ENCODE assay signal across 8 cellular contexts in the genomic region with DNA sequence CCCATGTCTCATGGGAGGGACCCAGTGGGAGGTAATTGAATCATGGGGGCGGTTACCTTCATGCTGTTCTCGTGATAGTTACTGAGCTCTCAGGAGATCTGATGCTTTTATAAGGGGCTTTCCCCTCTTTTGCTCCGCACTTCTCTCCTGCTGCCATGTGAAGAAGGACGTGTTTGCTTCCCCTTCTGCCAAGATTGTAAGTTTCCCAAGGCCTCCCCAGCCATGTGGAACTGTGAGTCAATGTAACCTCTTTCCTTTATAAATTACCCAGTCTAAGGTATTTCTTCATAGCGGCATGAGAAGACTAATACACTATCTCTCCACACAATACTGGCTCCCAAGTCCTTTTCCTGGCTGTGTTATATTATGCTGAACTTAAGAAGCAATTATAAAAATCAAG.
DNase-seq lines count a peak whose midpoint lies in the region; ATAC-seq and TF ChIP-seq lines count a peak whose summit lies in the region.

No MANE protein-coding gene starts in this region.

- no peak overlapping the region for H3K4me3 ChIP-seq in suprapubic skin

- 74% methylated on average over 5 of the region's 5 CpGs for WGBS in suprapubic skin

- no peaks in the 10 kb centered on the region for H3K9me3 Mint-ChIP-seq in activated CD4-positive, alpha-beta T cell treated with anti-CD3 and anti-CD28 coated beads, Interleukin-2, amount 10 ng/mL, durations not matched to agents 24 days and 14 days
- peaks cover 9% of the 10 kb centered on the region for H3K9me3 Mint-ChIP-seq in activated naive CD8-positive, alpha-beta T cell (ENCODE audit: low read depth)
- peaks cover 59% of the 10 kb centered on the region for H3K9me3 Mint-ChIP-seq in glutamatergic neuron (ENCODE audit: unreplicated experiment)

- ATAC-seq in HG03095 (IDR thresholded peaks at IDR 0.05; ENCODE audit: unreplicated experiment) (no peak), GM21529 (IDR thresholded peaks at IDR 0.05; ENCODE audit: unreplicated experiment) (no peak), esophagus mucosa (no peak)

- DNase-seq in activated CD4-positive, alpha-beta T cell treated with anti-CD3 and anti-CD28 coated beads, Interleukin-2, amount 10 ng/mL, durations not matched to agents 24 days and 14 days, result no peak
- DNase-seq in activated CD4-positive, alpha-beta T cell treated with anti-CD3 and anti-CD28 coated beads for 48 hours, result no peak
- DNase-seq in glutamatergic neuron (no peak), suprapubic skin (ENCODE audit: low spot score in 2 of 2) (no peak)

- no peak overlapping the region for H3K4me3 Mint-ChIP-seq in activated CD4-positive, alpha-beta T cell treated with anti-CD3 and anti-CD28 coated beads, Interleukin-2, amount 10 ng/mL, durations not matched to agents 24 days and 14 days
- H3K4me3 Mint-ChIP-seq in activated naive CD8-positive, alpha-beta T cell, result peak overlapping the region; percentile 41
- H3K4me3 Mint-ChIP-seq in glutamatergic neuron (ENCODE audit: unreplicated experiment), result peak overlapping the region; percentile 37

- TF ChIP-seq EP300 in suprapubic skin (IDR thresholded peaks at IDR 0.05), result no peak

- no peaks in the 10 kb centered on the region for H3K36me3 ChIP-seq in suprapubic skin

- TF ChIP-seq POLR2A in suprapubic skin (IDR thresholded peaks at IDR 0.05), result no peak

- intact Hi-C loops in activated CD4-positive, alpha-beta T cell treated with anti-CD3 and anti-CD28 coated beads, Interleukin-2, amount 10 ng/mL, durations not matched to agents 24 days and 14 days (cut with micrococcal nuclease), result no loop called here

- no peaks in the 10 kb centered on the region for H3K27me3 Mint-ChIP-seq in activated CD4-positive, alpha-beta T cell treated with anti-CD3 and anti-CD28 coated beads, Interleukin-2, amount 10 ng/mL, durations not matched to agents 24 days and 14 days
- no peaks in the 10 kb centered on the region for H3K27me3 Mint-ChIP-seq in activated naive CD8-positive, alpha-beta T cell
- H3K27me3 Mint-ChIP-seq in glutamatergic neuron (ENCODE audit: unreplicated experiment), result peaks cover 23% of the 10 kb centered on the region

- TF ChIP-seq CTCF in glutamatergic neuron (IDR thresholded peaks at IDR 0.05; ENCODE audit: partially characterized antibody, unreplicated experiment) (no peak), suprapubic skin (IDR thresholded peaks at IDR 0.05) (no peak)

- H3K27me3 ChIP-seq in suprapubic skin, result no peaks in the 10 kb centered on the region

- H3K4me1 ChIP-seq in suprapubic skin, result peaks cover 25% of the 10 kb centered on the region

- H3K36me3 Mint-ChIP-seq in activated CD4-positive, alpha-beta T cell treated with anti-CD3 and anti-CD28 coated beads, Interleukin-2, amount 10 ng/mL, durations not matched to agents 24 days and 14 days (ENCODE audit: low read depth), result peaks cover 41% of the 10 kb centered on the region
- peaks cover 32% of the 10 kb centered on the region for H3K36me3 Mint-ChIP-seq in activated naive CD8-positive, alpha-beta T cell
- H3K36me3 Mint-ChIP-seq in glutamatergic neuron (ENCODE audit: unreplicated experiment), result peaks cover 19% of the 10 kb centered on the region

- H3K9me3 ChIP-seq in suprapubic skin, result no peaks in the 10 kb centered on the region

- H3K4me1 Mint-ChIP-seq in activated CD4-positive, alpha-beta T cell treated with anti-CD3 and anti-CD28 coated beads, Interleukin-2, amount 10 ng/mL, durations not matched to agents 24 days and 14 days, result peaks cover 42% of the 10 kb centered on the region
- peaks cover 52% of the 10 kb centered on the region for H3K4me1 Mint-ChIP-seq in activated naive CD8-positive, alpha-beta T cell (ENCODE audit: low read depth)
- peaks cover 84% of the 10 kb centered on the region for H3K4me1 Mint-ChIP-seq in glutamatergic neuron (ENCODE audit: low read depth, unreplicated experiment)

- peak overlapping the region; percentile 83 for H3K27ac ChIP-seq in suprapubic skin

- peak overlapping the region; percentile 78 for H3K27ac Mint-ChIP-seq in activated CD4-positive, alpha-beta T cell treated with anti-CD3 and anti-CD28 coated beads, Interleukin-2, amount 10 ng/mL, durations not matched to agents 24 days and 14 days
- peak overlapping the region; percentile 81 for H3K27ac Mint-ChIP-seq in activated naive CD8-positive, alpha-beta T cell
- H3K27ac Mint-ChIP-seq in glutamatergic neuron (ENCODE audit: unreplicated experiment), result peak overlapping the region; percentile 85
